ENCODE assay signal across 8 cellular contexts in the genomic region with DNA sequence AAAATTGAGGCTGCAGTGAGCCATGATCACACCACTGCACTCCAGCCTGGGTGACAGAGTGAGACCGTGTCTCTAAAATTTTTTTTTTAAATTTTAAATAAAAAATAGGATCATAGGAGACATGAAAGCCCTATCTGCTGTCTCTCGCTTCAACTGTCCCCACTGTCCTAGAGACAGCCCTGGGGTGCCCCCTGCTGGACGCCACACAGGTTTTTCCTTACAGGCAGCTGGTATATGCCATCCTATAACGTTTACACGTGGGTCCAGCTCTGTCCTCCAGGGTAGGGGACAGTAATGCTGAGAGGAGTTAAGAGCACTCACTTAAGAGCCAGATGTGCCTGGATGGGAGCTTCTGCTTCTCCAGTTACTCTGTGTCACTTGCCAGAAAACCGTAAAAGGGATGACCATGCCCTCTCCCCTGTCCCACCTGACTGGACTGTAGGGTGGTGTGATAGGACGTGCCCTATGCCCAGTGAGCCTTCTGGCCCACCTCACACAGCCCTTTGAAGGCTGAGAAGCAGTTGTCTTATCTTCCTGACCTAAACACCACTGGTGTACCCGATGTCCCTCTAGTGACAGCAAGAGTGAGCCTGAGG. TPM values are rescaled to one million over a fixed set of nuclear protein-coding genes. Genes with fewer than 3 reads are reported as not detected.
DNase-seq lines count a peak whose midpoint lies in the region; ATAC-seq, FAIRE-seq and TF ChIP-seq lines count a peak whose summit lies in the region.

No MANE protein-coding gene starts in this region.

- H3K9me2 ChIP-seq in Loucy (replicated peaks; ENCODE audit: low read depth, low read length), result no peaks in the 10 kb centered on the region

- H3K9ac ChIP-seq in Loucy (ENCODE audit: low read depth, low read length, poor library complexity, severe bottlenecking), result no peak overlapping the region
- H3K9ac ChIP-seq in parathyroid adenoma, result no peak overlapping the region

- no peaks in the 10 kb centered on the region for H3K4me1 ChIP-seq in Loucy (ENCODE audit: insufficient read depth, low read length, poor library complexity, severe bottlenecking)
- no peaks in the 10 kb centered on the region for H3K4me1 ChIP-seq in parathyroid adenoma

- peaks cover 6% of the 10 kb centered on the region for H3K4me1 Mint-ChIP-seq in activated T-helper 2 cell treated with anti-CD3 and anti-CD28 coated beads, Interferon-gamma antibody, Interleukin-2, Interleukin-4, amounts not matched to agents 10 μg/mL and 5 μg/mL and 100 μg/mL, durations not matched to agents 14 hours and 24 hours and 36 hours (ENCODE audit: low read depth)
- no peaks in the 10 kb centered on the region for H3K4me1 Mint-ChIP-seq in type B pancreatic cell (ENCODE audit: unreplicated experiment)

- no peak for FAIRE-seq in frontal cortex (lab: Jason Lieb, UNC)

- H3K4me2 ChIP-seq in Loucy (ENCODE audit: low read depth, low read length, poor library complexity, severe bottlenecking) (no peak overlapping the region), parathyroid adenoma (ENCODE audit: low read length) (no peak overlapping the region)

- H3K27me3 Mint-ChIP-seq in activated T-helper 2 cell treated with anti-CD3 and anti-CD28 coated beads, Interferon-gamma antibody, Interleukin-2, Interleukin-4, amounts not matched to agents 10 μg/mL and 5 μg/mL and 100 μg/mL, durations not matched to agents 14 hours and 24 hours and 36 hours (ENCODE audit: low read depth), result peaks cover 4% of the 10 kb centered on the region
- H3K27me3 Mint-ChIP-seq in type B pancreatic cell, result peaks cover 39% of the 10 kb centered on the region

- H3K4me3 Mint-ChIP-seq in activated T-helper 2 cell treated with anti-CD3 and anti-CD28 coated beads, Interferon-gamma antibody, Interleukin-2, Interleukin-4, amounts not matched to agents 10 μg/mL and 5 μg/mL and 100 μg/mL, durations not matched to agents 14 hours and 24 hours and 36 hours (ENCODE audit: low read depth), result no peak overlapping the region
- H3K4me3 Mint-ChIP-seq in type B pancreatic cell, result no peak overlapping the region

- no peak for ATAC-seq in HG02938 (IDR thresholded peaks at IDR 0.05; ENCODE audit: unreplicated experiment)

- DNase-seq in DMS153 (lab: John Stamatoyannopoulos, UW) (peak; percentile 63), SHP77 treated with DMSO at 0.1 percent for 48 hours (lab: John Stamatoyannopoulos, UW) (peak; percentile 77), frontal cortex (ENCODE audit: low spot score in 2 of 2) (peak; percentile 55 to 67), type B pancreatic cell (ENCODE audit: extremely low spot score, unreplicated experiment) (peak; percentile 85)
- DNase-seq in activated T-helper 2 cell treated with anti-CD3 and anti-CD28 coated beads, Interferon-gamma antibody, Interleukin-2, Interleukin-4, amounts not matched to agents 10 μg/mL and 5 μg/mL and 100 μg/mL, durations not matched to agents 14 hours and 24 hours and 36 hours (ENCODE audit: low spot score), result peak; percentile 68

- no peaks in the 10 kb centered on the region for H3K79me2 ChIP-seq in Loucy (ENCODE audit: insufficient read depth, low read length)
- no peaks in the 10 kb centered on the region for H3K79me2 ChIP-seq in parathyroid adenoma

- H3K9me3 Mint-ChIP-seq in activated T-helper 2 cell treated with anti-CD3 and anti-CD28 coated beads, Interferon-gamma antibody, Interleukin-2, Interleukin-4, amounts not matched to agents 10 μg/mL and 5 μg/mL and 100 μg/mL, durations not matched to agents 14 hours and 24 hours and 36 hours, result no peaks in the 10 kb centered on the region
- no peaks in the 10 kb centered on the region for H3K9me3 Mint-ChIP-seq in type B pancreatic cell

- no peak overlapping the region for H3K27ac Mint-ChIP-seq in activated T-helper 2 cell treated with anti-CD3 and anti-CD28 coated beads, Interferon-gamma antibody, Interleukin-2, Interleukin-4, amounts not matched to agents 10 μg/mL and 5 μg/mL and 100 μg/mL, durations not matched to agents 14 hours and 24 hours and 36 hours
- H3K27ac Mint-ChIP-seq in type B pancreatic cell, result no peak overlapping the region

- no peak overlapping the region for H3K4me3 ChIP-seq in Loucy (ENCODE audit: low read length, poor library complexity, severe bottlenecking)
- no peak overlapping the region for H3K4me3 ChIP-seq in parathyroid adenoma (ENCODE audit: low read depth, low read length)

- no peak overlapping the region for H2AFZ ChIP-seq in Loucy (ENCODE audit: low read length)
- H2AFZ ChIP-seq in parathyroid adenoma, result no peak overlapping the region

- H3K36me3 Mint-ChIP-seq in activated T-helper 2 cell treated with anti-CD3 and anti-CD28 coated beads, Interferon-gamma antibody, Interleukin-2, Interleukin-4, amounts not matched to agents 10 μg/mL and 5 μg/mL and 100 μg/mL, durations not matched to agents 14 hours and 24 hours and 36 hours (ENCODE audit: low read depth), result no peaks in the 10 kb centered on the region
- no peaks in the 10 kb centered on the region for H3K36me3 Mint-ChIP-seq in type B pancreatic cell

- H3K36me3 ChIP-seq in Loucy (ENCODE audit: insufficient read depth, low read length) (no peaks in the 10 kb centered on the region), parathyroid adenoma (ENCODE audit: control insufficient read depth, insufficient read depth, low read length) (no peaks in the 10 kb centered on the region)

- H3F3A ChIP-seq in Loucy (ENCODE audit: low read depth), result no peaks in the 10 kb centered on the region

- H3K9me3 ChIP-seq in Loucy (ENCODE audit: insufficient read depth, low read depth, low read length), result no peaks in the 10 kb centered on the region
- no peaks in the 10 kb centered on the region for H3K9me3 ChIP-seq in parathyroid adenoma (ENCODE audit: control insufficient read depth, low read length)

- H3K27ac ChIP-seq in parathyroid adenoma, result no peak overlapping the region

- H3K27me3 ChIP-seq in Loucy (ENCODE audit: insufficient read depth, low read length, poor library complexity, severe bottlenecking), result no peaks in the 10 kb centered on the region
- no peaks in the 10 kb centered on the region for H3K27me3 ChIP-seq in parathyroid adenoma (ENCODE audit: control insufficient read depth, insufficient read depth, low read length)

- H4K20me1 ChIP-seq in Loucy (ENCODE audit: insufficient read depth, low read length, poor library complexity, severe bottlenecking), result no peaks in the 10 kb centered on the region

- intact Hi-C loops in activated T-helper 2 cell treated with anti-CD3 and anti-CD28 coated beads, Interferon-gamma antibody, Interleukin-2, Interleukin-4, amounts not matched to agents 10 μg/mL and 5 μg/mL and 100 μg/mL, durations not matched to agents 14 hours and 24 hours and 36 hours (cut with micrococcal nuclease), result no loop called here

- TF ChIP-seq CTCF in Loucy (conservative IDR thresholded peaks at IDR 0.05; ENCODE audit: low read length) (peak; percentile 75), parathyroid adenoma (IDR thresholded peaks at IDR 0.05) (peak; percentile 57), type B pancreatic cell (conservative IDR thresholded peaks at IDR 0.05) (peak; percentile 92)

RNA-seq across cellular contexts. Expression of gene FBXO2, which starts 8.5 kb away (rescaled TPM):
- total RNA-seq in activated T-helper 2 cell treated with anti-CD3 and anti-CD28 coated beads, Interferon-gamma antibody, Interleukin-2, Interleukin-4, amounts not matched to agents 10 μg/mL and 5 μg/mL and 100 μg/mL, durations not matched to agents 14 hours and 24 hours and 36 hours, result 0.41 and 0.48 TPM in 2 replicates
- 6.1 TPM for total RNA-seq in frontal cortex
- total RNA-seq in type B pancreatic cell (ENCODE audit: low replicate concordance), result 5.9 and 7.4 TPM in 2 replicates

RNA-seq across cellular contexts. Expression of gene FBXO44, which starts 8.9 kb away (rescaled TPM):
- 18.2 and 19.8 TPM in 2 replicates for total RNA-seq in activated T-helper 2 cell treated with anti-CD3 and anti-CD28 coated beads, Interferon-gamma antibody, Interleukin-2, Interleukin-4, amounts not matched to agents 10 μg/mL and 5 μg/mL and 100 μg/mL, durations not matched to agents 14 hours and 24 hours and 36 hours
- total RNA-seq in frontal cortex (33.0 TPM), type B pancreatic cell (ENCODE audit: low replicate concordance) (14.1 and 24.8 TPM in 2 replicates)

RNA-seq across cellular contexts. Expression of gene FBXO6, which starts 18.2 kb away (rescaled TPM):
- total RNA-seq in activated T-helper 2 cell treated with anti-CD3 and anti-CD28 coated beads, Interferon-gamma antibody, Interleukin-2, Interleukin-4, amounts not matched to agents 10 μg/mL and 5 μg/mL and 100 μg/mL, durations not matched to agents 14 hours and 24 hours and 36 hours, result 13.5 and 13.8 TPM in 2 replicates
- 5.3 TPM for total RNA-seq in frontal cortex
- total RNA-seq in type B pancreatic cell (ENCODE audit: low replicate concordance), result 4.3 and 6.5 TPM in 2 replicates

RNA-seq across cellular contexts. Expression of gene MAD2L2, which starts 35.2 kb away (rescaled TPM):
- total RNA-seq in activated T-helper 2 cell treated with anti-CD3 and anti-CD28 coated beads, Interferon-gamma antibody, Interleukin-2, Interleukin-4, amounts not matched to agents 10 μg/mL and 5 μg/mL and 100 μg/mL, durations not matched to agents 14 hours and 24 hours and 36 hours, result 77.1 and 78.0 TPM in 2 replicates
- total RNA-seq in frontal cortex (54.2 TPM), type B pancreatic cell (ENCODE audit: low replicate concordance) (45.0 and 70.7 TPM in 2 replicates)

RNA-seq across cellular contexts. Expression of gene DRAXIN, which starts 45.7 kb away (rescaled TPM):
- total RNA-seq in activated T-helper 2 cell treated with anti-CD3 and anti-CD28 coated beads, Interferon-gamma antibody, Interleukin-2, Interleukin-4, amounts not matched to agents 10 μg/mL and 5 μg/mL and 100 μg/mL, durations not matched to agents 14 hours and 24 hours and 36 hours, result 0.07 TPM in 2 replicates
- total RNA-seq in frontal cortex, result 137 TPM
- total RNA-seq in type B pancreatic cell (ENCODE audit: low replicate concordance), result 1.1 and 13.5 TPM in 2 replicates
